10 cellular contexts compared by ENCODE assay signal in the genomic region with DNA sequence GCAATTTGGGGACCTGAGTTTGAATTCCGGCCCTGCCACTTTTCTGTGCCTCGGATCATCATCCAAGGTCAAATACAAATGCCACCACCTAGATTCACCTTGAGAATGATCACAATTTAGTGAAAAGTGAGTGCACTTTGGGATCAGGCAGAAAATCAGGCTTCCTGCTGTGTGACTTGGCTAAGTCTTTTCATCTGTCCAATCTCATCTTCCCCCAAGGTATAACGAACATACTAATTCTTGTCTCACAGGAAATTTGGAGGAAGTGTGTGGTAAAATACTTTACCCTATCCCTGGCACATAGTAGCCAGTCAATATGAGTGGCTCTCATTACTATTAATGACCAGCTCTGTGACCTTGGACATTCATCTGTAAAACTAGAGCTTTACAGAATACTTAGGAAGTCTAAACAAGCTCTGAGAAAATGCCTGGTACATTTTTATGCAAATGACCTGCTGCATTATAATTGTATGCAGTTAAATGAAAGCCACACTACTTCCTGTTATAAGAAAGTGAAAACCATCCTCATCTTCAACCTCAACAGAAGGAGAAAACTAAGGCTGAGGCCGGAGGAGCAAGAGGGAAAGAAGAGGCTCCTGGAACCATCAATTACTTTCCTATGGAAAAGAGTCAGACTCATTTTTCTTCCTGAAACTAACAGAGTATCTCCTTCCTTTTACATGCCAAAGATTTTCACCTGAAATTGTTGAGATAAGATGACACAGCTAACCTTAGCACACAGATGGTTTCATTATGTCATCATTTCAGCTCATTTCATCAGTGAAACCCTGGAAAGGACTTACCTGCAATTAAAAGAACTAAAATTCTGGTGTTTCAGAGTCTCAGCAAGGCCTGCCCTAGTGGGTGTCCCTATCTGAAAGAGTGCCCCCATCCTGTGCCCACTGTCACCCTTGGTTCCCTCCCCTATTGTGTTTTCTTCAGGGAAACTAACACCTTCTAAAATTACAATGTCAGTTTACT. TPM values are rescaled to one million over a fixed set of nuclear protein-coding genes. Genes with fewer than 3 reads are reported as not detected.
DNase-seq lines count a peak whose midpoint lies in the region; ATAC-seq and TF ChIP-seq lines count a peak whose summit lies in the region.
"Had no signal": no experiment of that assay in that cellular context is flagged by ENCODE, and none has a peak within 500 bp of the region (broad histone marks: within the 10 kb centered on the region; RNA-seq: fewer than 3 reads in every experiment).

No MANE protein-coding gene starts in this region.

- H3K4me3 ChIP-seq in smooth muscle cell: no peak overlapping the region

- no peaks in the 10 kb centered on the region for H3K9me3 ChIP-seq in smooth muscle cell (replicated peaks; ENCODE audit: low read depth)

- H3K27ac ChIP-seq in smooth muscle cell (ENCODE audit: low read depth): no peak overlapping the region

- no peak overlapping the region for H3K9ac ChIP-seq in smooth muscle cell (ENCODE audit: low read depth)

- no peaks in the 10 kb centered on the region for H3K79me2 ChIP-seq in smooth muscle cell (ENCODE audit: low read depth)

- TF ChIP-seq CTCF in smooth muscle cell (IDR thresholded peaks at IDR 0.05; ENCODE audit: borderline replicate concordance, insufficient read depth, poor library complexity, severe bottlenecking) (no peak), osteocyte (IDR thresholded peaks at IDR 0.05) (no peak)

- H3K4me3 Mint-ChIP-seq in activated T-cell treated with anti-CD3 and anti-CD28 coated beads, Interleukin-2, amount 50 U/mL, for 72 hours: peak overlapping the region; percentile 21 to 58
- no peak overlapping the region for H3K4me3 Mint-ChIP-seq in stimulated activated effector memory CD8-positive, alpha-beta T cell treated with anti-CD3 and anti-CD28 coated beads, Interleukin-12 subunit alpha, Interleukin-12 subunit beta, amount 100 ng/mL, for 72 hours
- no peak overlapping the region for H3K4me3 Mint-ChIP-seq in osteocyte (ENCODE audit: unreplicated experiment)
- H3K4me3 Mint-ChIP-seq: mesothelial cell of epicardium; T-helper 1 cell treated with Interleukin-12 subunit alpha and Interleukin-12 subunit beta and Interleukin-4 antibody, amounts not matched to agents 30 μg/mL and 1 μg/mL, for 36 hours had no signal

- intact Hi-C loops in Right ventricle myocardium superior (cut with DNase I): no loop called here

- no peaks in the 10 kb centered on the region for H3K4me1 ChIP-seq in smooth muscle cell (ENCODE audit: low read depth)

- peaks cover 17% of the 10 kb centered on the region for H3K27me3 Mint-ChIP-seq in activated T-cell treated with anti-CD3 and anti-CD28 coated beads, Interleukin-2, amount 50 U/mL, for 72 hours (ENCODE audit: low read depth)
- H3K27me3 Mint-ChIP-seq in osteocyte (ENCODE audit: unreplicated experiment): peaks cover 21% of the 10 kb centered on the region

- H3K4me2 ChIP-seq in smooth muscle cell: no peak overlapping the region

- no peak for DNase-seq in activated T-cell treated with anti-CD3 and anti-CD28 coated beads, Interleukin-2, amount 50 U/mL, for 72 hours
- no peak for DNase-seq in activated T-cell treated with anti-CD3 and anti-CD28 coated beads, Interleukin-2, amount 50 U/mL, for 48 hours
- DNase-seq in NCI-H526 (lab: John Stamatoyannopoulos, UW): peak; percentile 29 to 73
- no peak for DNase-seq in stimulated activated effector memory CD8-positive, alpha-beta T cell treated with anti-CD3 and anti-CD28 coated beads, Interleukin-12 subunit alpha, Interleukin-12 subunit beta, amount 100 ng/mL, for 72 hours (ENCODE audit: low spot score in 2 of 2)
- no peak for DNase-seq in smooth muscle cell (lab: John Stamatoyannopoulos, UW; ENCODE audit: unreplicated experiment)
- no peak for DNase-seq in osteocyte (ENCODE audit: extremely low spot score, unreplicated experiment)
- DNase-seq in Right ventricle myocardium superior: no peak

- H3K4me1 Mint-ChIP-seq in activated T-cell treated with anti-CD3 and anti-CD28 coated beads, Interleukin-2, amount 50 U/mL, for 72 hours (ENCODE audit: low read depth): peaks cover 72% of the 10 kb centered on the region
- H3K4me1 Mint-ChIP-seq in stimulated activated effector memory CD8-positive, alpha-beta T cell treated with anti-CD3 and anti-CD28 coated beads, Interleukin-12 subunit alpha, Interleukin-12 subunit beta, amount 100 ng/mL, for 72 hours: peaks cover 34% of the 10 kb centered on the region
- H3K4me1 Mint-ChIP-seq in osteocyte (ENCODE audit: unreplicated experiment): no peaks in the 10 kb centered on the region
- H3K4me1 Mint-ChIP-seq: mesothelial cell of epicardium had no signal

- no peaks in the 10 kb centered on the region for H3F3A ChIP-seq in smooth muscle cell (ENCODE audit: low read depth)

- no peaks in the 10 kb centered on the region for H4K20me1 ChIP-seq in smooth muscle cell (ENCODE audit: low read depth)

- H3K36me3 ChIP-seq in smooth muscle cell (ENCODE audit: low read depth): no peaks in the 10 kb centered on the region

- no peaks in the 10 kb centered on the region for H3K27me3 ChIP-seq in smooth muscle cell (ENCODE audit: low read depth)

- peak; percentile 33 to 49 for ATAC-seq in activated T-cell treated with anti-CD3 and anti-CD28 coated beads, Interleukin-2, amount 50 U/mL, for 72 hours (replicated peaks in 1 of 2)
- ATAC-seq in GM21447 (IDR thresholded peaks at IDR 0.05; ENCODE audit: unreplicated experiment): peak; percentile 71
- ATAC-seq in stimulated activated effector memory CD8-positive, alpha-beta T cell treated with anti-CD3 and anti-CD28 coated beads, Interleukin-12 subunit alpha, Interleukin-12 subunit beta, amount 100 ng/mL, for 72 hours: peak; percentile 22
- no peak for ATAC-seq in Right ventricle myocardium superior (ENCODE audit: poor library complexity)

- no peaks in the 10 kb centered on the region for H3K36me3 Mint-ChIP-seq in activated T-cell treated with anti-CD3 and anti-CD28 coated beads, Interleukin-2, amount 50 U/mL, for 72 hours (ENCODE audit: insufficient read depth in 2 of 2)
- H3K36me3 Mint-ChIP-seq in stimulated activated effector memory CD8-positive, alpha-beta T cell treated with anti-CD3 and anti-CD28 coated beads, Interleukin-12 subunit alpha, Interleukin-12 subunit beta, amount 100 ng/mL, for 72 hours: no peaks in the 10 kb centered on the region
- no peaks in the 10 kb centered on the region for H3K36me3 Mint-ChIP-seq in osteocyte (ENCODE audit: unreplicated experiment)
- H3K36me3 Mint-ChIP-seq: mesothelial cell of epicardium had no signal

- H3K9me3 Mint-ChIP-seq in activated T-cell treated with anti-CD3 and anti-CD28 coated beads, Interleukin-2, amount 50 U/mL, for 72 hours: no peaks in the 10 kb centered on the region
- no peaks in the 10 kb centered on the region for H3K9me3 Mint-ChIP-seq in stimulated activated effector memory CD8-positive, alpha-beta T cell treated with anti-CD3 and anti-CD28 coated beads, Interleukin-12 subunit alpha, Interleukin-12 subunit beta, amount 100 ng/mL, for 72 hours
- no peaks in the 10 kb centered on the region for H3K9me3 Mint-ChIP-seq in osteocyte (ENCODE audit: unreplicated experiment)
- H3K9me3 Mint-ChIP-seq: mesothelial cell of epicardium; T-helper 1 cell treated with Interleukin-12 subunit alpha and Interleukin-12 subunit beta and Interleukin-4 antibody, amounts not matched to agents 30 μg/mL and 1 μg/mL, for 36 hours had no signal

- 68% methylated on average over 4 of the region's 4 CpGs for WGBS in smooth muscle cell (ENCODE audit: low lambda C conversion rate)

- peak overlapping the region; percentile 83 for H3K27ac Mint-ChIP-seq in activated T-cell treated with anti-CD3 and anti-CD28 coated beads, Interleukin-2, amount 50 U/mL, for 72 hours
- no peak overlapping the region for H3K27ac Mint-ChIP-seq in stimulated activated effector memory CD8-positive, alpha-beta T cell treated with anti-CD3 and anti-CD28 coated beads, Interleukin-12 subunit alpha, Interleukin-12 subunit beta, amount 100 ng/mL, for 72 hours
- no peak overlapping the region for H3K27ac Mint-ChIP-seq in osteocyte (ENCODE audit: unreplicated experiment)
- H3K27ac Mint-ChIP-seq: mesothelial cell of epicardium; T-helper 1 cell treated with Interleukin-12 subunit alpha and Interleukin-12 subunit beta and Interleukin-4 antibody, amounts not matched to agents 30 μg/mL and 1 μg/mL, for 36 hours had no signal

- H2AFZ ChIP-seq in smooth muscle cell (ENCODE audit: low read depth): no peak overlapping the region

RNA-seq across cellular contexts. Expression of gene RGS8, which starts 32.6 kb away (rescaled TPM):
- total RNA-seq in activated T-cell treated with anti-CD3 and anti-CD28 coated beads, Interleukin-2, amount 50 U/mL, for 72 hours: under 1 TPM in 1 of 2 donors, not detected in 1; 0.05 TPM
- not detected in 2 replicates for total RNA-seq in smooth muscle cell
- polyA plus RNA-seq in smooth muscle cell: not detected in 2 replicates
- total RNA-seq in osteocyte: not detected in 2 replicates
- total RNA-seq in Right ventricle myocardium superior: not detected
- total RNA-seq: mesothelial cell of epicardium had no signal

Comparison
In these comparisons a context has a peak if more than half of its experiments do, and no peak if none do; other contexts are left out.
1. DNase-seq: peak in NCI-H526 (2 of 2); none in activated T-cell treated with anti-CD3 and anti-CD28 coated beads, Interleukin-2, amount 50 U/mL, for 72 hours (0 of 2), activated T-cell treated with anti-CD3 and anti-CD28 coated beads, Interleukin-2, amount 50 U/mL, for 48 hours (0 of 2), stimulated activated effector memory CD8-positive, alpha-beta T cell treated with anti-CD3 and anti-CD28 coated beads, Interleukin-12 subunit alpha, Interleukin-12 subunit beta, amount 100 ng/mL, for 72 hours (0 of 2), smooth muscle cell (single experiment), osteocyte (single experiment) and Right ventricle myocardium superior (single experiment).
2. H3K4me3 Mint-ChIP-seq: peak in activated T-cell treated with anti-CD3 and anti-CD28 coated beads, Interleukin-2, amount 50 U/mL, for 72 hours (2 of 2); none in stimulated activated effector memory CD8-positive, alpha-beta T cell treated with anti-CD3 and anti-CD28 coated beads, Interleukin-12 subunit alpha, Interleukin-12 subunit beta, amount 100 ng/mL, for 72 hours (single experiment) and osteocyte (single experiment).